8 cellular contexts compared by ENCODE assay signal in genomic region chr2:62197609-62198236, GRCh38. TPM values are rescaled to one million over a fixed set of nuclear protein-coding genes. Genes with fewer than 3 reads are reported as not detected.
DNase-seq lines count a peak whose midpoint lies in the region; ATAC-seq and TF ChIP-seq lines count a peak whose summit lies in the region.

No MANE protein-coding gene starts in this region.

- H3K4me3 ChIP-seq in MM.1S (ENCODE audit: low read length) (peak overlapping the region; percentile 98), psoas muscle (peak overlapping the region; percentile 98)

- H3K27ac Mint-ChIP-seq in activated naive CD8-positive, alpha-beta T cell treated with anti-CD3 and anti-CD28 coated beads, Interleukin-2, amount 10 ng/mL, durations not matched to agents 7 days and 5 days: peak overlapping the region; percentile 95

- no peaks in the 10 kb centered on the region for H3K9me3 ChIP-seq in MM.1S (replicated peaks; ENCODE audit: insufficient read depth, low read length)
- H3K9me3 ChIP-seq in psoas muscle: no peaks in the 10 kb centered on the region

- DNase-seq in DMS53 treated with DMSO at 0.1 percent for 48 hours (lab: John Stamatoyannopoulos, UW; ENCODE audit: unreplicated experiment): peak; percentile 7
- DNase-seq in MM.1S: peak; percentile 21
- DNase-seq in activated naive CD8-positive, alpha-beta T cell treated with anti-CD3 and anti-CD28 coated beads, Interleukin-2, amount 10 ng/mL, durations not matched to agents 7 days and 5 days: peak; percentile 54
- DNase-seq in left ventricle myocardium superior: peak; percentile 67
- peak; percentile 37 to 66 for DNase-seq in psoas muscle

- peak overlapping the region; percentile 87 for H3K4me3 Mint-ChIP-seq in activated naive CD8-positive, alpha-beta T cell treated with anti-CD3 and anti-CD28 coated beads, Interleukin-2, amount 10 ng/mL, durations not matched to agents 7 days and 5 days

- H3K27me3 Mint-ChIP-seq in activated naive CD8-positive, alpha-beta T cell treated with anti-CD3 and anti-CD28 coated beads, Interleukin-2, amount 10 ng/mL, durations not matched to agents 7 days and 5 days: no peaks in the 10 kb centered on the region

- peaks cover 10% of the 10 kb centered on the region for H3F3A ChIP-seq in MM.1S (ENCODE audit: insufficient read depth, low read length)

- 11 to 20% (median 11%) methylated on average over 20 of the region's 20 CpGs for WGBS in psoas muscle, 3 donors

- peaks cover 50% of the 10 kb centered on the region for H3K4me1 Mint-ChIP-seq in activated naive CD8-positive, alpha-beta T cell treated with anti-CD3 and anti-CD28 coated beads, Interleukin-2, amount 10 ng/mL, durations not matched to agents 7 days and 5 days

- no peak for ATAC-seq in activated naive CD8-positive, alpha-beta T cell treated with anti-CD3 and anti-CD28 coated beads, Interleukin-2, amount 10 ng/mL, durations not matched to agents 7 days and 5 days (ENCODE audit: low read depth)
- peak; percentile 49 for ATAC-seq in left ventricle myocardium superior
- ATAC-seq in psoas muscle: peak in 3 of 4 donors; percentile 37 to 41 (median 37)
- ATAC-seq in HG02884 (IDR thresholded peaks at IDR 0.05; ENCODE audit: unreplicated experiment): no peak
- no peak for ATAC-seq in GM21360 (IDR thresholded peaks at IDR 0.05; ENCODE audit: unreplicated experiment)
- ATAC-seq in GM21825 (IDR thresholded peaks at IDR 0.05; ENCODE audit: unreplicated experiment): no peak

- H2AFZ ChIP-seq in MM.1S (ENCODE audit: low read length): no peak overlapping the region

- no peaks in the 10 kb centered on the region for H3K9me2 ChIP-seq in MM.1S (replicated peaks; ENCODE audit: insufficient read depth, low read length)

- no peaks in the 10 kb centered on the region for H3K9me3 Mint-ChIP-seq in activated naive CD8-positive, alpha-beta T cell treated with anti-CD3 and anti-CD28 coated beads, Interleukin-2, amount 10 ng/mL, durations not matched to agents 7 days and 5 days

- H3K79me2 ChIP-seq in MM.1S (ENCODE audit: low read length): peaks cover 65% of the 10 kb centered on the region

- H3K4me1 ChIP-seq in MM.1S (ENCODE audit: low read length): peaks cover 41% of the 10 kb centered on the region
- H3K4me1 ChIP-seq in psoas muscle: peaks cover 13% of the 10 kb centered on the region

- intact Hi-C loops in left ventricle myocardium superior (cut with micrococcal nuclease) (no loop called here), psoas muscle (cut with DNase I) (loop anchor here (10.0 kb wide), 3 partner anchors 97 to 283 kb away; no protein-coding TSS in a partner anchor)

- peaks cover 29% of the 10 kb centered on the region for H4K20me1 ChIP-seq in MM.1S (ENCODE audit: insufficient read depth, low read length)

- H3K36me3 Mint-ChIP-seq in activated naive CD8-positive, alpha-beta T cell treated with anti-CD3 and anti-CD28 coated beads, Interleukin-2, amount 10 ng/mL, durations not matched to agents 7 days and 5 days: peaks cover 14% of the 10 kb centered on the region

- H3K36me3 ChIP-seq in MM.1S (replicated peaks; ENCODE audit: insufficient read depth, low read length) (no peaks in the 10 kb centered on the region), psoas muscle (ENCODE audit: insufficient read depth in 1 of 2, low read depth in 1 of 2) (no peaks in the 10 kb centered on the region)

- TF ChIP-seq CTCF in MM.1S (IDR thresholded peaks at IDR 0.05; ENCODE audit: low read length) (no peak), psoas muscle (IDR thresholded peaks at IDR 0.05) (no peak)

- peak overlapping the region; percentile 50; the same call in 1 of the 2 replicates for H3K9ac ChIP-seq in MM.1S (ENCODE audit: low read length)

- peak overlapping the region; percentile 84 for H3K4me2 ChIP-seq in MM.1S (ENCODE audit: low read depth, low read length)

- POLR2A ChIA-PET in activated naive CD8-positive, alpha-beta T cell treated with anti-CD3 and anti-CD28 coated beads, Interleukin-2, amount 10 ng/mL, durations not matched to agents 7 days and 5 days (lab: Charles Lee): interaction anchor here (1.0 to 1.5 kb wide), 2 partner anchors 108 to 110 kb away, joined by 3 to 10 read pairs; no protein-coding TSS in a partner anchor

- H3K27me3 ChIP-seq in MM.1S (replicated peaks; ENCODE audit: insufficient read depth, low read length): no peaks in the 10 kb centered on the region
- H3K27me3 ChIP-seq in psoas muscle (ENCODE audit: insufficient read depth in 3 of 3, low read length in 2 of 3): no peaks in the 10 kb centered on the region

- H3K27ac ChIP-seq in MM.1S (ENCODE audit: low read length): peak overlapping the region; percentile 21; the same call in 1 of the 2 replicates
- H3K27ac ChIP-seq in psoas muscle: peak overlapping the region; percentile 46

RNA-seq across cellular contexts. Expression of gene B3GNT2, which starts 1.8 kb away (rescaled TPM):
- 10 to 100 TPM; 45.5 to 46.0 TPM for total RNA-seq in activated naive CD8-positive, alpha-beta T cell treated with anti-CD3 and anti-CD28 coated beads, Interleukin-2, amount 10 ng/mL, durations not matched to agents 7 days and 5 days
- total RNA-seq in left ventricle myocardium superior (15.1 TPM), psoas muscle (1 to 10 TPM; 2.6 to 3.2 (median 2.9) TPM)
- polyA plus RNA-seq in psoas muscle: 1 to 10 TPM; 2.3 to 2.9 (median 2.6) TPM

Comparison
In these comparisons a context has a peak if more than half of its experiments do, and no peak if none do; other contexts are left out.
1. DNase-seq: peak in every context shown above with its lines; median percentile 67 in left ventricle myocardium superior; 54 in activated naive CD8-positive, alpha-beta T cell treated with anti-CD3 and anti-CD28 coated beads, Interleukin-2, amount 10 ng/mL, durations not matched to agents 7 days and 5 days; 52 in psoas muscle; 21 in MM.1S; 7 in DMS53 treated with DMSO at 0.1 percent for 48 hours.
2. ATAC-seq: peak in left ventricle myocardium superior (single experiment) and psoas muscle (3 of 4); none in activated naive CD8-positive, alpha-beta T cell treated with anti-CD3 and anti-CD28 coated beads, Interleukin-2, amount 10 ng/mL, durations not matched to agents 7 days and 5 days (single experiment), HG02884 (single experiment), GM21360 (single experiment) and GM21825 (single experiment).